Comparison of ENCODE assay signal across 9 cellular contexts in genomic region chr19:35030257-35031071, GRCh38. TPM values are rescaled to one million over a fixed set of nuclear protein-coding genes. Genes with fewer than 3 reads are reported as not detected.
DNase-seq lines count a peak whose midpoint lies in the region; ATAC-seq and TF ChIP-seq lines count a peak whose summit lies in the region.
"Had no signal": no experiment of that assay in that cellular context is flagged by ENCODE, and none has a peak within 500 bp of the region (broad histone marks: within the 10 kb centered on the region; RNA-seq: fewer than 3 reads in every experiment).

Gene SCN1B (plus strand): TSS chr19:35030470. CDS start chr19:35030821, 351 bp downstream.

- peaks cover 6% of the 10 kb centered on the region for H3K4me1 Mint-ChIP-seq in nephron
- H3K4me1 Mint-ChIP-seq in stimulated activated naive CD8-positive, alpha-beta T cell treated with anti-CD3 and anti-CD28 coated beads, Interleukin-15, Interleukin-2, amounts not matched to agents 100 ng/mL and 50 ng/mL, for 24 hours (ENCODE audit: low read depth), result peaks cover 9% of the 10 kb centered on the region

- H3K27ac ChIP-seq in fibroblast of lung (ENCODE audit: insufficient read depth, low read length), result no peak within 1 kb of the TSS
- H3K27ac ChIP-seq: 22Rv1 had no signal

- H3K27me3 ChIP-seq in fibroblast of lung (ENCODE audit: control insufficient read depth, insufficient read depth, low read length), result no peaks in the 10 kb centered on the region

- peak within 1 kb of the TSS; percentile 62 to 66 (median 64) for H3K4me3 ChIP-seq in fibroblast of lung (replicated peaks in 1 of 4; ENCODE audit: control extremely low read depth in 1 of 4, insufficient read depth in 1 of 4, low read depth in 3 of 4, low read length in 4 of 4)

- TF ChIP-seq CTCF in fibroblast of lung (conservative IDR thresholded peaks at IDR 0.05 in 1 of 2, IDR thresholded peaks at IDR 0.05 in 1 of 2; ENCODE audit: low read depth in 1 of 2, low read length in 2 of 2) (no peak), nephron (IDR thresholded peaks at IDR 0.05; ENCODE audit: unreplicated experiment in 3 of 3) (no peak)

- H3K4me3 Mint-ChIP-seq in nephron, result peak within 1 kb of the TSS; percentile 81 to 83 (median 81)
- H3K4me3 Mint-ChIP-seq in stimulated activated naive CD8-positive, alpha-beta T cell treated with anti-CD3 and anti-CD28 coated beads, Interleukin-15, Interleukin-2, amounts not matched to agents 100 ng/mL and 50 ng/mL, for 24 hours, result peak within 1 kb of the TSS; percentile 64

- peak within 1 kb of the TSS; percentile 46 for H3K9ac ChIP-seq in fibroblast of lung (ENCODE audit: insufficient read depth, low read length)

- peaks cover 11% of the 10 kb centered on the region for H3K36me3 ChIP-seq in fibroblast of lung (ENCODE audit: control insufficient read depth, insufficient read depth, low read length)

- ATAC-seq in HG03196 (IDR thresholded peaks at IDR 0.05; ENCODE audit: unreplicated experiment), result no peak

- H4K20me1 ChIP-seq in fibroblast of lung (ENCODE audit: control insufficient read depth, extremely low read depth, insufficient read depth, low read length), result no peaks in the 10 kb centered on the region

- H3K27me3 Mint-ChIP-seq in nephron (ENCODE audit: low read depth), result peaks cover 58% of the 10 kb centered on the region
- peaks cover 16% of the 10 kb centered on the region for H3K27me3 Mint-ChIP-seq in stimulated activated naive CD8-positive, alpha-beta T cell treated with anti-CD3 and anti-CD28 coated beads, Interleukin-15, Interleukin-2, amounts not matched to agents 100 ng/mL and 50 ng/mL, for 24 hours

- H3K9me3 Mint-ChIP-seq in nephron, result no peaks in the 10 kb centered on the region
- H3K9me3 Mint-ChIP-seq in stimulated activated naive CD8-positive, alpha-beta T cell treated with anti-CD3 and anti-CD28 coated beads, Interleukin-15, Interleukin-2, amounts not matched to agents 100 ng/mL and 50 ng/mL, for 24 hours, result no peaks in the 10 kb centered on the region

- peaks cover 3% of the 10 kb centered on the region for H3K4me1 ChIP-seq in fibroblast of lung (ENCODE audit: control insufficient read depth, extremely low read depth, insufficient read depth, low read length)

- peak within 1 kb of the TSS in 1 of 3 experiments; percentile 8 for H3K27ac Mint-ChIP-seq in nephron
- peak within 1 kb of the TSS; percentile 28 for H3K27ac Mint-ChIP-seq in stimulated activated naive CD8-positive, alpha-beta T cell treated with anti-CD3 and anti-CD28 coated beads, Interleukin-15, Interleukin-2, amounts not matched to agents 100 ng/mL and 50 ng/mL, for 24 hours

- peak within 1 kb of the TSS; percentile 93 for H3K4me2 ChIP-seq in fibroblast of lung (ENCODE audit: extremely low read depth, insufficient read depth, low read length)

- peaks cover 19% of the 10 kb centered on the region for H3K36me3 Mint-ChIP-seq in nephron (ENCODE audit: low read depth)
- peaks cover 29% of the 10 kb centered on the region for H3K36me3 Mint-ChIP-seq in stimulated activated naive CD8-positive, alpha-beta T cell treated with anti-CD3 and anti-CD28 coated beads, Interleukin-15, Interleukin-2, amounts not matched to agents 100 ng/mL and 50 ng/mL, for 24 hours (ENCODE audit: low read depth)

- H2AFZ ChIP-seq in fibroblast of lung (ENCODE audit: low read length), result peak within 1 kb of the TSS; percentile 71

- DNase-seq in DMS153 (lab: John Stamatoyannopoulos, UW), result peak; percentile 19
- no peak for DNase-seq in DMS153 treated with DMSO at 0.1 percent for 48 hours (lab: John Stamatoyannopoulos, UW; ENCODE audit: unreplicated experiment)
- peak; percentile 13 for DNase-seq in NOMO-1 treated with DMSO at 0.1 percent for 48 hours (lab: John Stamatoyannopoulos, UW; ENCODE audit: unreplicated experiment)
- peak; percentile 37 to 54 for DNase-seq in activated T-helper 1 cell treated with anti-CD3 and anti-CD28 coated beads, Interleukin-2, amount 50 U/mL, for 16 hours (ENCODE audit: low read depth in 1 of 2, low spot score in 1 of 2)
- peak; percentile 59 to 70 for DNase-seq in fibroblast of lung (ENCODE audit: low read depth in 2 of 2)

- no peaks in the 10 kb centered on the region for H3K9me3 ChIP-seq in fibroblast of lung (ENCODE audit: control insufficient read depth, insufficient read depth, low read depth, low read length)

- H3K79me2 ChIP-seq in fibroblast of lung (ENCODE audit: control insufficient read depth, insufficient read depth, low read length), result no peaks in the 10 kb centered on the region

RNA-seq across cellular contexts. Expression of gene SCN1B, which starts in this region (rescaled TPM):
- 14.1 and 14.5 TPM in 2 replicates for total RNA-seq in fibroblast of lung
- polyA plus RNA-seq in fibroblast of lung, result 11.0 and 17.5 TPM in 2 replicates
- 12.6 and 21.7 TPM in 2 replicates for polyA plus RNA-seq in fibroblast of lung (2012)
- polyA minus RNA-seq in fibroblast of lung (ENCODE audit: low replicate concordance), result 12.3 and 35.1 TPM in 2 replicates
